ENCODE assay signal across 8 cellular contexts in genomic region chr1:27111771-27112573, GRCh38. TPM values are rescaled to one million over a fixed set of nuclear protein-coding genes. Genes with fewer than 3 reads are reported as not detected.
DNase-seq lines count a peak whose midpoint lies in the region; ATAC-seq and TF ChIP-seq lines count a peak whose summit lies in the region.

No MANE protein-coding gene starts in this region.

- WGBS in endodermal cell (ENCODE audit: insufficient coverage in 1 of 2, insufficient read length in 1 of 2), 2 experiments, result 72 to 85% methylated on average over 2 to 5 of the region's 5 CpGs

- no peak overlapping the region for H3K4me3 ChIP-seq in GM12864 (ENCODE audit: low read depth, low read length)
- H3K4me3 ChIP-seq in endodermal cell (ENCODE audit: low read length), result no peak overlapping the region
- H3K4me3 ChIP-seq in muscle layer of colon (ENCODE audit: low read depth in 1 of 2, low read length in 2 of 2), result no peak overlapping the region

- no peak overlapping the region for H3K4me3 Mint-ChIP-seq in endodermal cell

- peaks cover 10% of the 10 kb centered on the region for H3K36me3 ChIP-seq in endodermal cell (ENCODE audit: control insufficient read depth, insufficient read depth, low read length)
- peaks cover 8% of the 10 kb centered on the region for H3K36me3 ChIP-seq in muscle layer of colon (ENCODE audit: insufficient read depth, low read length)

- peak; percentile 34 for TF ChIP-seq CTCF in GM12864 (IDR thresholded peaks at IDR 0.05; ENCODE audit: low read depth, low read length, missing control alignments)
- TF ChIP-seq CTCF in endodermal cell (conservative IDR thresholded peaks at IDR 0.05), result no peak

- H3K9me3 Mint-ChIP-seq in endodermal cell, result no peaks in the 10 kb centered on the region

- no peaks in the 10 kb centered on the region for H3K27me3 ChIP-seq in endodermal cell (ENCODE audit: control insufficient read depth, insufficient read depth, low read length, poor library complexity, severe bottlenecking)
- H3K27me3 ChIP-seq in muscle layer of colon (ENCODE audit: control insufficient read depth in 1 of 2, insufficient read depth in 2 of 2, low read length in 2 of 2), result no peaks in the 10 kb centered on the region

- H3K27me3 Mint-ChIP-seq in endodermal cell (ENCODE audit: insufficient read depth), result no peaks in the 10 kb centered on the region

- H3K27ac Mint-ChIP-seq in endodermal cell, result no peak overlapping the region

- H3K4me1 Mint-ChIP-seq in endodermal cell, result no peaks in the 10 kb centered on the region

- peak; percentile 88 for ATAC-seq in HG02610 (IDR thresholded peaks at IDR 0.05; ENCODE audit: unreplicated experiment)

- H3K36me3 Mint-ChIP-seq in endodermal cell (ENCODE audit: low read depth), result peaks cover 24% of the 10 kb centered on the region

- H3K27ac ChIP-seq in endodermal cell (ENCODE audit: low read depth, low read length), result peak overlapping the region; percentile 17
- H3K27ac ChIP-seq in muscle layer of colon (ENCODE audit: low read depth, low read length), result peak overlapping the region; percentile 15

- DNase-seq in GM12864 (ENCODE audit: low read depth) (peak; percentile 53), NCI-H774 (lab: John Stamatoyannopoulos, UW) (peak; percentile 14), endodermal cell (no peak), NCI-H1105 treated with DMSO at 0.1 percent for 48 hours (lab: John Stamatoyannopoulos, UW) (no peak)
- peak; percentile 39 to 43 for DNase-seq in activated CD8-positive, alpha-beta memory T cell treated with anti-CD3 and anti-CD28 coated beads for 4 hours (ENCODE audit: low read depth in 2 of 2)
- DNase-seq in stimulated activated CD8-positive, alpha-beta memory T cell treated with anti-CD3 and anti-CD28 coated beads, Interleukin-7, amount 100 ng/mL, for 4 hours (ENCODE audit: low read depth in 2 of 2), result peak; percentile 43 to 62

- H3K4me1 ChIP-seq in endodermal cell (ENCODE audit: control insufficient read depth, insufficient read depth, low read length), result no peaks in the 10 kb centered on the region
- peaks cover 16% of the 10 kb centered on the region for H3K4me1 ChIP-seq in muscle layer of colon (ENCODE audit: insufficient read depth, low read length)

- no peak overlapping the region for H3K9ac ChIP-seq in endodermal cell (ENCODE audit: extremely low read depth, low read length, poor library complexity, severe bottlenecking)
- no peak overlapping the region for H3K9ac ChIP-seq in muscle layer of colon (ENCODE audit: low read length)

- H3K9me3 ChIP-seq in endodermal cell (ENCODE audit: control insufficient read depth, low read length) (no peaks in the 10 kb centered on the region), muscle layer of colon (ENCODE audit: low read length) (no peaks in the 10 kb centered on the region)

RNA-seq across cellular contexts. Expression of gene SLC9A1, which starts 43.0 kb away (rescaled TPM):
- total RNA-seq in endodermal cell, result 10 to 100 TPM; 25.9 to 34.7 TPM
- polyA plus RNA-seq in endodermal cell (2013, experiment 1 of 2), result 17.5 TPM
- 18.6 TPM for polyA plus RNA-seq in endodermal cell (2013, experiment 2 of 2)

Comparison
In these comparisons a context has a peak if more than half of its experiments do, and no peak if none do; other contexts are left out.
1. DNase-seq: peak in GM12864 (single experiment), NCI-H774 (single experiment), activated CD8-positive, alpha-beta memory T cell treated with anti-CD3 and anti-CD28 coated beads for 4 hours (2 of 2) and stimulated activated CD8-positive, alpha-beta memory T cell treated with anti-CD3 and anti-CD28 coated beads, Interleukin-7, amount 100 ng/mL, for 4 hours (2 of 2); none in endodermal cell (single experiment) and NCI-H1105 treated with DMSO at 0.1 percent for 48 hours (single experiment).